In the genomic region with DNA sequence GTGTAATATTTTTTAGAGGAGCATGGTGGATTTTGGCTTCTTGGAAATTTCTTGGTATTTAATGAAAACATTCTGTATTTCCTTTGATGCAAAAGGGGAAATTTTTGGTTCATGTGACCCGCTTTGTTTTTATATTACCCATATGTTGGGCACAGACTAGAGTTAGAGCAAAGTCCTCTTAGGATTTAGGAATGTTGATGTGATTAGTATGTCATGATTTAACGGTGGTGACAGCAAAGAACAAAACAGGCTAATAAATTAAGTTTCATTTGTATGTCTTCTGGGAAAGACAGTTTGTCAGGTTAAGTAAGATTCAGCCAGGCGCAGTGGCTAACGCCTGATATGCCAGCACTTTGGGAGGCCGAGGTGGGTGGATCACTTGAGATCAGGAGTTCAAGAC, we compare ENCODE assay signal across 1 cellular context.
TF ChIP-seq lines count a peak whose summit lies in the region.

No MANE protein-coding gene starts in this region.

TF ChIP-seq in K562, 482 proteins besides CTCF, POLR2A, EP300 and RAD21 (continued from another document):
- TF ChIP-seq PBX2 (CRISPR knock-in tag; IDR thresholded peaks at IDR 0.05; ENCODE audit: low read depth) (no peak), PBX2 (tag; conservative IDR thresholded peaks at IDR 0.05; ENCODE audit: low read depth) (no peak), POLR2AphosphoS5 (IDR thresholded peaks at IDR 0.05; ENCODE audit: control insufficient read depth, insufficient read depth, low read depth, low read length) (no peak), ZKSCAN3 (CRISPR knock-in tag; IDR thresholded peaks at IDR 0.05) (no peak), ZC3H8 (IDR thresholded peaks at IDR 0.05) (no peak), PCBP1 (IDR thresholded peaks at IDR 0.05; ENCODE audit: low read depth, low read length, poor library complexity, severe bottlenecking) (no peak), ZBTB7A (IDR thresholded peaks at IDR 0.05; ENCODE audit: borderline replicate concordance, control insufficient read depth, low read depth, low read length) (no peak), ZNF121 (CRISPR knock-in tag; conservative IDR thresholded peaks at IDR 0.05) (no peak), ZBTB1 (CRISPR knock-in tag; IDR thresholded peaks at IDR 0.05; ENCODE audit: borderline replicate concordance, low read depth) (no peak), CBFA2T3 (IDR thresholded peaks at IDR 0.05) (no peak), FIP1L1 (IDR thresholded peaks at IDR 0.05; ENCODE audit: low read depth, low read length, poor library complexity, severe bottlenecking) (no peak)
- TF ChIP-seq, protein P1, sequence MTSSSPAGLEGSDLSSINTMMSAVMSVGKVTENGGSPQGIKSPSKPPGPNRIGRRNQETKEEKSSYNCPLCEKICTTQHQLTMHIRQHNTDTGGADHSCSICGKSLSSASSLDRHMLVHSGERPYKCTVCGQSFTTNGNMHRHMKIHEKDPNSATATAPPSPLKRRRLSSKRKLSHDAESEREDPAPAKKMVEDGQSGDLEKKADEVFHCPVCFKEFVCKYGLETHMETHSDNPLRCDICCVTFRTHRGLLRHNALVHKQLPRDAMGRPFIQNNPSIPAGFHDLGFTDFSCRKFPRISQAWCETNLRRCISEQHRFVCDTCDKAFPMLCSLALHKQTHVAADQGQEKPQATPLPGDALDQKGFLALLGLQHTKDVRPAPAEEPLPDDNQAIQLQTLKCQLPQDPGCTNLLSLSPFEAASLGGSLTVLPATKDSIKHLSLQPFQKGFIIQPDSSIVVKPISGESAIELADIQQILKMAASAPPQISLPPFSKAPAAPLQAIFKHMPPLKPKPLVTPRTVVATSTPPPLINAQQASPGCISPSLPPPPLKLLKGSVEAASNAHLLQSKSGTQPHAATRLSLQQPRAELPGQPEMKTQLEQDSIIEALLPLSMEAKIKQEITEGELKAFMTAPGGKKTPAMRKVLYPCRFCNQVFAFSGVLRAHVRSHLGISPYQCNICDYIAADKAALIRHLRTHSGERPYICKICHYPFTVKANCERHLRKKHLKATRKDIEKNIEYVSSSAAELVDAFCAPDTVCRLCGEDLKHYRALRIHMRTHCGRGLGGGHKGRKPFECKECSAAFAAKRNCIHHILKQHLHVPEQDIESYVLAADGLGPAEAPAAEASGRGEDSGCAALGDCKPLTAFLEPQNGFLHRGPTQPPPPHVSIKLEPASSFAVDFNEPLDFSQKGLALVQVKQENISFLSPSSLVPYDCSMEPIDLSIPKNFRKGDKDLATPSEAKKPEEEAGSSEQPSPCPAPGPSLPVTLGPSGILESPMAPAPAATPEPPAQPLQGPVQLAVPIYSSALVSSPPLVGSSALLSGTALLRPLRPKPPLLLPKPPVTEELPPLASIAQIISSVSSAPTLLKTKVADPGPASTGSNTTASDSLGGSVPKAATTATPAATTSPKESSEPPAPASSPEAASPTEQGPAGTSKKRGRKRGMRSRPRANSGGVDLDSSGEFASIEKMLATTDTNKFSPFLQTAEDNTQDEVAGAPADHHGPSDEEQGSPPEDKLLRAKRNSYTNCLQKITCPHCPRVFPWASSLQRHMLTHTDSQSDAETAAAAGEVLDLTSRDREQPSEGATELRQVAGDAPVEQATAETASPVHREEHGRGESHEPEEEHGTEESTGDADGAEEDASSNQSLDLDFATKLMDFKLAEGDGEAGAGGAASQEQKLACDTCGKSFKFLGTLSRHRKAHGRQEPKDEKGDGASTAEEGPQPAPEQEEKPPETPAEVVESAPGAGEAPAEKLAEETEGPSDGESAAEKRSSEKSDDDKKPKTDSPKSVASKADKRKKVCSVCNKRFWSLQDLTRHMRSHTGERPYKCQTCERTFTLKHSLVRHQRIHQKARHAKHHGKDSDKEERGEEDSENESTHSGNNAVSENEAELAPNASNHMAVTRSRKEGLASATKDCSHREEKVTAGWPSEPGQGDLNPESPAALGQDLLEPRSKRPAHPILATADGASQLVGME (CRISPR knock-in tag; IDR thresholded peaks at IDR 0.05) = no peak
